Comparison of ENCODE assay signal across 16 cellular contexts in genomic region chr3:172627057-172627809, GRCh38.
DNase-seq lines count a peak whose midpoint lies in the region; ATAC-seq, FAIRE-seq and TF ChIP-seq lines count a peak whose summit lies in the region.
"Had no signal": no experiment of that assay in that cellular context is flagged by ENCODE, and none has a peak within 500 bp of the region (broad histone marks: within the 10 kb centered on the region; RNA-seq: fewer than 3 reads in every experiment).

No MANE protein-coding gene starts in this region.

- H3K27ac ChIP-seq in AG04450 (ENCODE audit: low read depth, low read length) (peak overlapping the region; percentile 31), kidney (ENCODE audit: low read depth in 2 of 2, low read length in 2 of 2) (no peak overlapping the region)
- H3K27ac ChIP-seq: BLaER1 treated with 17β-estradiol and CSF1 and Interleukin-3, amounts not matched to agents 10 nM and 100 nM; dorsolateral prefrontal cortex had no signal

- DNase-seq in AG04450 (ENCODE audit: low read depth, low spot score) (no peak), NB4 (ENCODE audit: low read depth) (peak; percentile 63), cardiac fibroblast (ENCODE audit: low read depth in 2 of 2) (peak; percentile 74 to 79), kidney (no peak), putamen (ENCODE audit: low spot score) (no peak), OCI-M2 (lab: John Stamatoyannopoulos, UW; ENCODE audit: unreplicated experiment) (no peak), activated gamma-delta T cell (lab: John Stamatoyannopoulos, UW) (no peak)
- DNase-seq: dorsolateral prefrontal cortex, KBM-7, NCI-H526 treated with DMSO at 0.1 percent for 48 hours had no signal

- H3K9ac ChIP-seq in kidney (ENCODE audit: low read length in 2 of 2) = no peak overlapping the region
- H3K9ac ChIP-seq: BLaER1 treated with 17β-estradiol and CSF1 and Interleukin-3, amounts not matched to agents 10 nM and 100 nM had no signal

- no peaks in the 10 kb centered on the region for H3K4me1 ChIP-seq in kidney (ENCODE audit: control insufficient read depth in 1 of 2, insufficient read depth in 1 of 2, low read depth in 1 of 2, low read length in 2 of 2)

- no peak for TF ChIP-seq POLR2A in NB4 (IDR thresholded peaks at IDR 0.05; ENCODE audit: extremely low read depth, insufficient read length)

- H3K9me3 ChIP-seq in AG04450 (ENCODE audit: control insufficient read depth, insufficient read depth, low read length) (no peaks in the 10 kb centered on the region; the same call in 1 of the 2 replicates), kidney (ENCODE audit: control insufficient read depth in 1 of 2, low read length in 2 of 2) (no peaks in the 10 kb centered on the region)

- ATAC-seq in HG02588 (IDR thresholded peaks at IDR 0.05; ENCODE audit: unreplicated experiment) = no peak
- ATAC-seq: activated T-helper 17 cell treated with anti-CD3 and anti-CD28 coated beads, Interleukin-2, amount 50 U/mL, for 72 hours; GM12878; stimulated activated effector memory CD8-positive, alpha-beta T cell treated with anti-CD3 and anti-CD28 coated beads, Interleukin-12 subunit alpha, Interleukin-12 subunit beta, amount 100 ng/mL, for 72 hours had no signal

- intact Hi-C loops in kidney (cut with DNase I) = no loop called here

- H3K27me3 ChIP-seq in AG04450 (ENCODE audit: control insufficient read depth, insufficient read depth, low read length) = no peaks in the 10 kb centered on the region
- H3K27me3 ChIP-seq: BLaER1 treated with 17β-estradiol and CSF1 and Interleukin-3, amounts not matched to agents 10 nM and 100 nM; dorsolateral prefrontal cortex had no signal

- CTCF ChIA-PET in AG04450 (lab: Charles Lee) = interaction anchor here (1.1 to 1.5 kb wide), 3 partner anchors 39 to 166 kb away, joined by 3 to 6 read pairs (median 6); no protein-coding TSS in a partner anchor

- POLR2A ChIA-PET in AG04450 (lab: Yijun Ruan, JAX) = interaction anchor here (0.7 to 1.3 kb wide), 2 partner anchors 22 to 78 kb away, joined by 3 to 4 read pairs; no protein-coding TSS in a partner anchor

- no peaks in the 10 kb centered on the region for H3K36me3 ChIP-seq in kidney (ENCODE audit: control insufficient read depth in 1 of 2, insufficient read depth in 2 of 2, low read length in 2 of 2)
- H3K36me3 ChIP-seq: BLaER1 treated with 17β-estradiol and CSF1 and Interleukin-3, amounts not matched to agents 10 nM and 100 nM had no signal

- peak; percentile 50 for FAIRE-seq in kidney (lab: Jason Lieb, UNC)
- FAIRE-seq: GM12878 had no signal

- TF ChIP-seq CTCF in AG04450 (IDR thresholded peaks at IDR 0.05; ENCODE audit: low read depth, low read length) (no peak), NB4 (IDR thresholded peaks at IDR 0.05; ENCODE audit: low read depth, low read length) (no peak), cardiac fibroblast (IDR thresholded peaks at IDR 0.05; ENCODE audit: low read depth, low read length) (no peak), kidney (IDR thresholded peaks at IDR 0.05; ENCODE audit: borderline replicate concordance, extremely low read depth, insufficient read depth) (no peak)

- no peak overlapping the region for H3K4me3 ChIP-seq in AG04450 (ENCODE audit: low read depth, low read length)
- H3K4me3 ChIP-seq in NB4 (ENCODE audit: low read depth, low read length) = no peak overlapping the region
- no peak overlapping the region for H3K4me3 ChIP-seq in cardiac fibroblast (replicated peaks in 1 of 2; ENCODE audit: low read depth in 2 of 2, low read length in 2 of 2)
- no peak overlapping the region for H3K4me3 ChIP-seq in kidney (ENCODE audit: low read length in 2 of 2)
- H3K4me3 ChIP-seq: BLaER1 treated with 17β-estradiol and CSF1 and Interleukin-3, amounts not matched to agents 10 nM and 100 nM; dorsolateral prefrontal cortex; GM12878; smooth muscle cell had no signal

Comparison
In these comparisons a context has a peak if more than half of its experiments do, and no peak if none do; other contexts are left out.
1. DNase-seq: peak in NB4 (single experiment) and cardiac fibroblast (2 of 2); none in AG04450 (single experiment), kidney (single experiment), putamen (single experiment), OCI-M2 (single experiment) and activated gamma-delta T cell (single experiment).